In genomic region chr7:155560982-155561686, GRCh38 we compare ENCODE assay signal across 28 cellular contexts. TPM values are rescaled to one million over a fixed set of nuclear protein-coding genes. Genes with fewer than 3 reads are reported as not detected.
DNase-seq lines count a peak whose midpoint lies in the region; ATAC-seq, FAIRE-seq and TF ChIP-seq lines count a peak whose summit lies in the region.
"Had no signal": no experiment of that assay in that cellular context is flagged by ENCODE, and none has a peak within 500 bp of the region (broad histone marks: within the 10 kb centered on the region; RNA-seq: fewer than 3 reads in every experiment).

No MANE protein-coding gene starts in this region.

- H3K56ac ChIP-seq in H1 (replicated peaks; ENCODE audit: insufficient read length, low read depth, low read length): no peak overlapping the region

- H3K4me1 ChIP-seq in mammary epithelial cell (ENCODE audit: insufficient read depth, low read length) (no peaks in the 10 kb centered on the region), breast epithelium (no peaks in the 10 kb centered on the region), H1 (replicated peaks in 1 of 4; ENCODE audit: control insufficient read depth in 3 of 4, insufficient read depth in 4 of 4, low read length in 3 of 4) (no peaks in the 10 kb centered on the region), neuronal stem cell (ENCODE audit: control insufficient read depth in 2 of 2, insufficient read depth in 1 of 2, low read depth in 1 of 2, low read length in 2 of 2) (peaks cover 0 to 10% of the 10 kb centered on the region in 2 donors)
- H3K4me1 ChIP-seq: BLaER1 treated with 17β-estradiol and CSF1 and Interleukin-3, amounts not matched to agents 10 nM and 100 nM; SJSA1 had no signal

- dilution Hi-C loops in mammary epithelial cell (cut with HindIII; ENCODE audit: low sequenced_read_pairs): no loop called here

- H2BK12ac ChIP-seq in H1 (ENCODE audit: low read depth, low read length): no peak overlapping the region
- peak overlapping the region; percentile 12 for H2BK12ac ChIP-seq in neuronal stem cell (ENCODE audit: low read length)

- H3K23ac ChIP-seq in H1 (ENCODE audit: insufficient read length) (no peak overlapping the region), neuronal stem cell (ENCODE audit: low read depth, low read length, poor library complexity) (no peak overlapping the region)

- no peaks in the 10 kb centered on the region for H3K23me2 ChIP-seq in H1 (ENCODE audit: low read depth, low read length)

- TF ChIP-seq POLR2A in breast epithelium (IDR thresholded peaks at IDR 0.05) (no peak), H1 (IDR thresholded peaks at IDR 0.05; ENCODE audit: control extremely low read depth in 1 of 2, low read depth in 2 of 2, low read length in 2 of 2) (no peak)

- H2AFZ ChIP-seq in mammary epithelial cell (ENCODE audit: low read depth, low read length): no peak overlapping the region
- H2AFZ ChIP-seq in H1 (ENCODE audit: low read length): no peak overlapping the region
- peak overlapping the region; percentile 76 for H2AFZ ChIP-seq in neuronal stem cell (ENCODE audit: low read length)

- H4K91ac ChIP-seq in H1 (replicated peaks; ENCODE audit: insufficient read length, low read length) (no peak overlapping the region), neuronal stem cell (ENCODE audit: low read depth, low read length, poor library complexity) (no peak overlapping the region)

- H2BK15ac ChIP-seq in H1 (ENCODE audit: low read length): 0 out of 2 replicates have a peak overlapping the region, but pooled peaks have one; percentile 81
- H2BK15ac ChIP-seq in neuronal stem cell (ENCODE audit: low read length): no peak overlapping the region

- no peak for ATAC-seq in GM19397 (IDR thresholded peaks at IDR 0.05; ENCODE audit: unreplicated experiment)
- ATAC-seq: PC-3, Right ventricle myocardium inferior, T-cell had no signal

- H3K36me3 ChIP-seq in mammary epithelial cell (ENCODE audit: insufficient read depth, low read length) (no peaks in the 10 kb centered on the region), breast epithelium (no peaks in the 10 kb centered on the region), H1 (ENCODE audit: control insufficient read depth in 2 of 4, insufficient read depth in 4 of 4, low read length in 3 of 4) (no peaks in the 10 kb centered on the region), neuronal stem cell (replicated peaks in 1 of 2; ENCODE audit: control insufficient read depth in 2 of 2, insufficient read depth in 2 of 2, low read length in 2 of 2) (no peaks in the 10 kb centered on the region)
- H3K36me3 ChIP-seq: BLaER1 treated with 17β-estradiol and CSF1 and Interleukin-3, amounts not matched to agents 10 nM and 100 nM; SJSA1 had no signal

- H2AK5ac ChIP-seq in H1 (ENCODE audit: low read depth, low read length): no peak overlapping the region
- H2AK5ac ChIP-seq in neuronal stem cell (ENCODE audit: low read depth, low read length): no peak overlapping the region

- no peak overlapping the region for H2BK120ac ChIP-seq in H1 (replicated peaks; ENCODE audit: low read depth, low read length)
- H2BK120ac ChIP-seq in neuronal stem cell (ENCODE audit: low read depth, low read length): no peak overlapping the region

- intact Hi-C loops in mammary epithelial cell (cut with micrococcal nuclease): no loop called here
- intact Hi-C loops in breast epithelium (cut with DNase I; ENCODE audit: low total_unique reads): no loop called here

- no peaks in the 10 kb centered on the region for H3K79me1 ChIP-seq in H1 (ENCODE audit: low read depth, low read length)
- H3K79me1 ChIP-seq in neuronal stem cell (ENCODE audit: low read depth, low read length): no peaks in the 10 kb centered on the region

- in situ Hi-C loops in mammary epithelial cell (cut with MboI; ENCODE audit: low sequenced_read_pairs in 2 of 2): no loop called here

- H2BK5ac ChIP-seq in H1 (ENCODE audit: low read depth, low read length): no peak overlapping the region
- H2BK5ac ChIP-seq in neuronal stem cell (ENCODE audit: low read length): no peak overlapping the region

- H3K4me2 ChIP-seq in mammary epithelial cell (ENCODE audit: insufficient read depth, low read depth, low read length): no peak overlapping the region
- H3K4me2 ChIP-seq in H1 (ENCODE audit: insufficient read depth in 1 of 2, low read depth in 2 of 2, low read length in 2 of 2): no peak overlapping the region
- H3K4me2 ChIP-seq in neuronal stem cell (ENCODE audit: insufficient read depth, low read length, poor library complexity, severe bottlenecking): no peak overlapping the region
- H3K4me2 ChIP-seq: BLaER1 treated with 17β-estradiol and CSF1 and Interleukin-3, amounts not matched to agents 10 nM and 100 nM; KMS-11 had no signal

- peak; percentile 63 for DNase-seq in mammary epithelial cell
- no peak for DNase-seq in breast epithelium (ENCODE audit: low spot score in 2 of 2)
- peak; percentile 49 for DNase-seq in HPDE6-E6E7 (ENCODE audit: extremely low spot score)
- no peak for DNase-seq in H1 (ENCODE audit: low read depth in 1 of 2, low spot score in 2 of 2)
- no peak for DNase-seq in neuronal stem cell (ENCODE audit: low spot score)
- DNase-seq in SKM-1 (lab: John Stamatoyannopoulos, UW; ENCODE audit: unreplicated experiment): no peak
- DNase-seq in NCI-H1694 (lab: John Stamatoyannopoulos, UW): no peak
- DNase-seq: AML-193; CD4-positive, alpha-beta T cell; DMS53; H7; IMR-90; NCI-H1048; NCI-H1417 treated with DMSO at 0.1 percent for 48 hours; NCI-H187 treated with DMSO at 0.1 percent for 48 hours; NCI-H446 treated with DMSO at 0.1 percent for 48 hours; NCI-H526; NCI-H82; NK-92 treated with Interleukin-12 subunit alpha and Interleukin-12 subunit beta, amount 100 ng/mL, for 24 hours; PC-3; T-cell had no signal

- no peak overlapping the region for H2BK20ac ChIP-seq in H1 (ENCODE audit: low read length)

- H4K20me1 ChIP-seq in mammary epithelial cell (ENCODE audit: insufficient read depth, low read length): no peaks in the 10 kb centered on the region
- no peaks in the 10 kb centered on the region for H4K20me1 ChIP-seq in H1 (replicated peaks in 1 of 2; ENCODE audit: control insufficient read depth in 1 of 2, insufficient read depth in 2 of 2, low read length in 2 of 2)
- H4K20me1 ChIP-seq: BLaER1 treated with 17β-estradiol and CSF1 and Interleukin-3, amounts not matched to agents 10 nM and 100 nM had no signal

- WGBS in mammary epithelial cell (ENCODE audit: low coverage, missing lambda C conversion rate): 74% methylated on average over 18 of the region's 18 CpGs
- 84% methylated on average over 18 of the region's 18 CpGs; no CpG with 5 or more reads in 1 of the 2 experiments for WGBS in H1 (ENCODE audit: extremely low coverage in 1 of 2, insufficient coverage in 1 of 2, insufficient read length in 1 of 2, insufficient replicate concordance in 2 of 2, low coverage in 1 of 2, low lambda C conversion rate in 2 of 2, missing lambda C conversion rate in 1 of 2), 2 experiments
- no CpG with 5 or more reads among the region's 18 CpGs for whole genome bisulfite sequencing in neuronal stem cell (ENCODE audit: extremely low coverage in 2 of 2, insufficient read length in 2 of 2, insufficient replicate concordance in 1 of 2), 2 donors

- H3K9ac ChIP-seq in mammary epithelial cell (ENCODE audit: insufficient read depth, low read length): no peak overlapping the region
- H3K9ac ChIP-seq in H1 (replicated peaks in 1 of 4; ENCODE audit: extremely low read depth in 1 of 4, low read depth in 3 of 4, low read length in 3 of 4): no peak overlapping the region
- H3K9ac ChIP-seq in neuronal stem cell (ENCODE audit: low read depth, low read length, poor library complexity): peak overlapping the region; percentile 68
- H3K9ac ChIP-seq: BLaER1 treated with 17β-estradiol and CSF1 and Interleukin-3, amounts not matched to agents 10 nM and 100 nM; KMS-11 had no signal

- H3K27me3 ChIP-seq in mammary epithelial cell (ENCODE audit: insufficient read depth, low read length): no peaks in the 10 kb centered on the region
- peaks cover 0 to 16% of the 10 kb centered on the region in 2 donors for H3K27me3 ChIP-seq in breast epithelium
- H3K27me3 ChIP-seq in H1 (replicated peaks in 1 of 4; ENCODE audit: control insufficient read depth in 3 of 4, extremely low read depth in 1 of 4, insufficient read depth in 3 of 4, low read length in 3 of 4): no peaks in the 10 kb centered on the region
- peaks cover 0 to 8% (median 0%) of the 10 kb centered on the region in 3 experiments for H3K27me3 ChIP-seq in neuronal stem cell (ENCODE audit: control insufficient read depth in 3 of 3, insufficient read depth in 3 of 3, low read depth in 1 of 3, low read length in 3 of 3)
- H3K27me3 ChIP-seq: BLaER1 treated with 17β-estradiol and CSF1 and Interleukin-3, amounts not matched to agents 10 nM and 100 nM had no signal

- no peaks in the 10 kb centered on the region for H3K79me2 ChIP-seq in mammary epithelial cell (ENCODE audit: insufficient read depth, low read length)
- H3K79me2 ChIP-seq in H1 (ENCODE audit: control insufficient read depth in 1 of 2, insufficient read depth in 2 of 2, low read length in 2 of 2): no peaks in the 10 kb centered on the region

- BruUV-seq in mammary epithelial cell (replicated peaks; lab: Mats Ljungman, UMichigan): no TSS peak

- no peak for TF ChIP-seq RAD21 in H1 (IDR thresholded peaks at IDR 0.05 in 1 of 2, conservative IDR thresholded peaks at IDR 0.05 in 1 of 2; ENCODE audit: low read depth in 2 of 2, low read length in 2 of 2)

- no peak overlapping the region for H4K5ac ChIP-seq in H1 (ENCODE audit: insufficient read length, low read depth, low read length)

- no peak for TF ChIP-seq EP300 in H1 (IDR thresholded peaks at IDR 0.05; ENCODE audit: borderline replicate concordance in 1 of 2, low read depth in 2 of 2, low read length in 2 of 2)

- CTCF ChIA-PET in mammary epithelial cell (lab: Charles Lee; ENCODE audit: low non-redundant PET): no interaction called here
- CTCF ChIA-PET in H1 (lab: Charles Lee; ENCODE audit: partially characterized antibody): no interaction called here

- no peak overlapping the region for H3K14ac ChIP-seq in H1 (ENCODE audit: insufficient read length)
- peak overlapping the region; percentile 48 for H3K14ac ChIP-seq in neuronal stem cell (ENCODE audit: low read length)

- no peak for FAIRE-seq in H1 (lab: Jason Lieb, UNC)
- FAIRE-seq: G401.6 had no signal

- H3K4me3 ChIP-seq in mammary epithelial cell (replicated peaks in 1 of 3; ENCODE audit: insufficient read depth in 1 of 3, low read depth in 2 of 3, low read length in 3 of 3) (no peak overlapping the region), breast epithelium (no peak overlapping the region), H1 (ENCODE audit: extremely low read depth in 1 of 4, insufficient read depth in 2 of 4, low read depth in 3 of 4, low read length in 4 of 4) (no peak overlapping the region), neuronal stem cell (ENCODE audit: low read length in 2 of 2) (peak overlapping the region in 1 of 2 donors; percentile 8)
- H3K4me3 ChIP-seq: BLaER1 treated with 17β-estradiol and CSF1 and Interleukin-3, amounts not matched to agents 10 nM and 100 nM; SJSA1 had no signal

- H3K27ac ChIP-seq in mammary epithelial cell (ENCODE audit: insufficient read depth, low read depth, low read length) (no peak overlapping the region), breast epithelium (no peak overlapping the region), H1 (ENCODE audit: low read depth, low read length) (no peak overlapping the region), neuronal stem cell (replicated peaks; ENCODE audit: low read length) (no peak overlapping the region)
- H3K27ac ChIP-seq: BLaER1 treated with 17β-estradiol and CSF1 and Interleukin-3, amounts not matched to agents 10 nM and 100 nM; KMS-11; SJSA1 had no signal

- no peak overlapping the region for H3K18ac ChIP-seq in H1 (ENCODE audit: extremely low read depth, low read length)
- H3K18ac ChIP-seq in neuronal stem cell (ENCODE audit: low read length): no peak overlapping the region

- TF ChIP-seq CTCF in mammary epithelial cell (conservative IDR thresholded peaks at IDR 0.05 in 1 of 2, IDR thresholded peaks at IDR 0.05 in 1 of 2; ENCODE audit: extremely low read depth in 1 of 2, insufficient read depth in 1 of 2, low read depth in 1 of 2, low read length in 2 of 2) (no peak), breast epithelium (IDR thresholded peaks at IDR 0.05) (no peak), H1 (IDR thresholded peaks at IDR 0.05; ENCODE audit: control extremely low read depth in 1 of 3, insufficient read depth in 1 of 3, low read depth in 1 of 3, low read length in 3 of 3) (no peak)

- POLR2A ChIA-PET in H1 (lab: Charles Lee; ENCODE audit: partially characterized antibody): no interaction called here

- H4K8ac ChIP-seq in H1 (ENCODE audit: extremely low read depth, insufficient read depth, low read length) (no peak overlapping the region), neuronal stem cell (ENCODE audit: low read depth, low read length) (peak overlapping the region; percentile 33)

- no peaks in the 10 kb centered on the region for H3K9me3 ChIP-seq in mammary epithelial cell (replicated peaks; ENCODE audit: insufficient read depth, low read length)
- no peaks in the 10 kb centered on the region for H3K9me3 ChIP-seq in breast epithelium
- no peaks in the 10 kb centered on the region for H3K9me3 ChIP-seq in H1 (ENCODE audit: insufficient read depth in 2 of 2, low read depth in 1 of 2, low read length in 1 of 2)
- H3K9me3 ChIP-seq in neuronal stem cell (replicated peaks in 1 of 2; ENCODE audit: control insufficient read depth in 2 of 2, insufficient read depth in 1 of 2, low read depth in 1 of 2, low read length in 2 of 2): no peaks in the 10 kb centered on the region
- H3K9me3 ChIP-seq: BLaER1 treated with 17β-estradiol and CSF1 and Interleukin-3, amounts not matched to agents 10 nM and 100 nM; SJSA1 had no signal

- H3K4ac ChIP-seq in H1 (replicated peaks; ENCODE audit: insufficient read length, low read depth, low read length) (no peak overlapping the region), neuronal stem cell (ENCODE audit: low read length) (no peak overlapping the region)

RNA-seq across cellular contexts. Expression of gene CNPY1, which starts 14.8 kb away (rescaled TPM):
- total RNA-seq in mammary epithelial cell: not detected
- not detected for polyA plus RNA-seq in mammary epithelial cell
- not detected for polyA minus RNA-seq in mammary epithelial cell
- total RNA-seq in breast epithelium: under 1 TPM in 1 of 3 donors, not detected in 2; 0.29 TPM
- total RNA-seq in H1 (2021; fragmentation: NEBNext Ultra II Directional; extraction: Animal tissue kit (Norgen Biotek cat#: 25700)): not detected in 2 replicates
- not detected in 2 replicates for polyA plus RNA-seq in H1 (2011; rRNA removed)
- not detected for polyA plus RNA-seq in H1 (2011; cell fraction: cytosol; rRNA removed)
- polyA plus RNA-seq in H1 (2011; cell fraction: nucleus; rRNA removed): not detected
- not detected in 4 replicates for polyA plus RNA-seq in H1 (2012, experiment 1 of 2)
- polyA plus RNA-seq in H1 (2012, experiment 2 of 2): not detected
- not detected for polyA plus RNA-seq in H1 (2013, experiment 1 of 2)
- not detected for polyA plus RNA-seq in H1 (2013, experiment 2 of 2)
- polyA minus RNA-seq in H1 (2011; rRNA and poly(A)+ RNA removed): not detected in 2 replicates
- not detected for polyA minus RNA-seq in H1 (2011; cell fraction: cytosol; rRNA and poly(A)+ RNA removed)
- polyA minus RNA-seq in H1 (2011; cell fraction: nucleus; rRNA and poly(A)+ RNA removed): 0.30 TPM
- not detected for polyA plus RNA-seq in neuronal stem cell (2013, experiment 1 of 2)
- not detected for polyA plus RNA-seq in neuronal stem cell (2013, experiment 2 of 2)
- total RNA-seq: A172; CD4-positive, alpha-beta T cell; IMR-90; PC-3; Right ventricle myocardium inferior; SJSA1; T-cell had no signal
- polyA plus RNA-seq: IMR-90 had no signal

Comparison
In these comparisons a context has a peak if more than half of its experiments do, and no peak if none do; other contexts are left out.
1. DNase-seq: peak in mammary epithelial cell (single experiment) and HPDE6-E6E7 (single experiment); none in breast epithelium (0 of 2), H1 (0 of 2), neuronal stem cell (single experiment), SKM-1 (single experiment) and NCI-H1694 (single experiment).